Comparison of ENCODE assay signal across 18 cellular contexts in genomic region chr6:1094306-1094705, GRCh38.
A peak's percentile ranks its signal among the peaks of the same experiment; 100 is the strongest.
DNase-seq lines count a peak whose midpoint lies in the region; ATAC-seq and TF ChIP-seq lines count a peak whose summit lies in the region.
"Had no signal": no experiment of that assay in that cellular context is flagged by ENCODE, and none has a peak within 500 bp of the region (broad histone marks: within the 10 kb centered on the region; RNA-seq: fewer than 3 reads in every experiment).

No MANE protein-coding gene starts in this region.

- peaks cover 2% of the 10 kb centered on the region for H3K4me1 Mint-ChIP-seq in Caco-2 (ENCODE audit: low read depth, unreplicated experiment)
- H3K4me1 Mint-ChIP-seq in stimulated activated effector memory CD8-positive, alpha-beta T cell treated with anti-CD3 and anti-CD28 coated beads, Interleukin-12 subunit alpha, Interleukin-12 subunit beta, amount 100 ng/mL, for 72 hours = no peaks in the 10 kb centered on the region
- H3K4me1 Mint-ChIP-seq: naive B cell had no signal

- H3K9ac ChIP-seq in neuronal stem cell (ENCODE audit: low read depth, low read length, poor library complexity) = no peak overlapping the region

- WGBS in neuronal stem cell (ENCODE audit: extremely low coverage in 2 of 2, insufficient read length in 2 of 2, insufficient replicate concordance in 1 of 2), 2 donors = no CpG with 5 or more reads among the region's 1 CpG

- peak overlapping the region; percentile 7 for H3K27ac Mint-ChIP-seq in Caco-2 (ENCODE audit: unreplicated experiment)
- no peak overlapping the region for H3K27ac Mint-ChIP-seq in stimulated activated effector memory CD8-positive, alpha-beta T cell treated with anti-CD3 and anti-CD28 coated beads, Interleukin-12 subunit alpha, Interleukin-12 subunit beta, amount 100 ng/mL, for 72 hours
- H3K27ac Mint-ChIP-seq: activated CD8-positive, alpha-beta T cell treated with anti-CD3 and anti-CD28 coated beads, Interleukin-2, amount 10 ng/mL, durations not matched to agents 7 days and 5 days; naive B cell had no signal

- H3K36me3 ChIP-seq in Caco-2 (ENCODE audit: control insufficient read depth, insufficient read depth, low read length) (no peaks in the 10 kb centered on the region), RWPE2 (ENCODE audit: low read depth) (no peaks in the 10 kb centered on the region), neuronal stem cell (replicated peaks in 1 of 2; ENCODE audit: control insufficient read depth in 2 of 2, insufficient read depth in 2 of 2, low read length in 2 of 2) (no peaks in the 10 kb centered on the region), lower lobe of right lung (no peaks in the 10 kb centered on the region)
- H3K36me3 ChIP-seq: adrenal gland, WERI-Rb-1 had no signal

- H4K91ac ChIP-seq in neuronal stem cell (ENCODE audit: low read depth, low read length, poor library complexity) = no peak overlapping the region

- BruUV-seq in Caco-2 (replicated peaks; lab: Mats Ljungman, UMichigan) = no TSS peak

- H3K4me3 ChIP-seq in Caco-2 (ENCODE audit: low read depth, low read length) = no peak overlapping the region
- no peak overlapping the region for H3K4me3 ChIP-seq in RWPE2 (ENCODE audit: severe bottlenecking)
- H3K4me3 ChIP-seq in fibroblast of villous mesenchyme (ENCODE audit: low read depth, low read length) = no peak overlapping the region
- no peak overlapping the region for H3K4me3 ChIP-seq in skeletal muscle cell (ENCODE audit: low read depth, low read length)
- H3K4me3 ChIP-seq in neuronal stem cell (ENCODE audit: low read length in 2 of 2) = no peak overlapping the region
- no peak overlapping the region for H3K4me3 ChIP-seq in lower lobe of right lung
- H3K4me3 ChIP-seq: adrenal gland had no signal

- H4K8ac ChIP-seq in neuronal stem cell (ENCODE audit: low read depth, low read length) = no peak overlapping the region

- H2BK15ac ChIP-seq in neuronal stem cell (ENCODE audit: low read length) = no peak overlapping the region

- POLR2A ChIA-PET in Caco-2 (lab: Charles Lee) = no interaction called here

- H2AFZ ChIP-seq in neuronal stem cell (ENCODE audit: low read length) = no peak overlapping the region

- DNase-seq in Caco-2 = no peak
- DNase-seq in RWPE2 (ENCODE audit: low spot score) = no peak
- DNase-seq in fibroblast of villous mesenchyme (ENCODE audit: low read depth) = peak; percentile 73
- peak; percentile 14 for DNase-seq in skeletal muscle cell (ENCODE audit: low read depth)
- no peak for DNase-seq in neuronal stem cell (ENCODE audit: low spot score)
- no peak for DNase-seq in stimulated activated effector memory CD8-positive, alpha-beta T cell treated with anti-CD3 and anti-CD28 coated beads, Interleukin-12 subunit alpha, Interleukin-12 subunit beta, amount 100 ng/mL, for 72 hours (ENCODE audit: low spot score in 2 of 2)
- DNase-seq in lower lobe of right lung = no peak
- DNase-seq: activated CD8-positive, alpha-beta T cell treated with anti-CD3 and anti-CD28 coated beads, Interleukin-2, amount 10 ng/mL, durations not matched to agents 7 days and 5 days; adrenal gland; DND-41; naive B cell; NCI-H69; substantia nigra; WERI-Rb-1 had no signal

- no peak overlapping the region for H2BK120ac ChIP-seq in neuronal stem cell (ENCODE audit: low read depth, low read length)

- no peak overlapping the region for H2AK5ac ChIP-seq in neuronal stem cell (ENCODE audit: low read depth, low read length)

- H3K4me2 ChIP-seq in neuronal stem cell (ENCODE audit: insufficient read depth, low read length, poor library complexity, severe bottlenecking) = no peak overlapping the region

- no peaks in the 10 kb centered on the region for H3K36me3 Mint-ChIP-seq in Caco-2 (ENCODE audit: insufficient read depth, unreplicated experiment)
- H3K36me3 Mint-ChIP-seq in stimulated activated effector memory CD8-positive, alpha-beta T cell treated with anti-CD3 and anti-CD28 coated beads, Interleukin-12 subunit alpha, Interleukin-12 subunit beta, amount 100 ng/mL, for 72 hours = no peaks in the 10 kb centered on the region
- H3K36me3 Mint-ChIP-seq: naive B cell had no signal

- no peak overlapping the region for H3K4ac ChIP-seq in neuronal stem cell (ENCODE audit: low read length)

- H3K27ac ChIP-seq in RWPE2 (ENCODE audit: poor library complexity, severe bottlenecking) (no peak overlapping the region), neuronal stem cell (replicated peaks; ENCODE audit: low read length) (no peak overlapping the region), lower lobe of right lung (no peak overlapping the region)
- H3K27ac ChIP-seq: adrenal gland, C4-2B, WERI-Rb-1 had no signal

- CTCF ChIA-PET in Caco-2 (lab: Charles Lee) = no interaction called here

- H3K9me3 Mint-ChIP-seq in Caco-2 (ENCODE audit: unreplicated experiment) = no peaks in the 10 kb centered on the region
- H3K9me3 Mint-ChIP-seq in stimulated activated effector memory CD8-positive, alpha-beta T cell treated with anti-CD3 and anti-CD28 coated beads, Interleukin-12 subunit alpha, Interleukin-12 subunit beta, amount 100 ng/mL, for 72 hours = no peaks in the 10 kb centered on the region

- H3K9me3 ChIP-seq in Caco-2 (no peaks in the 10 kb centered on the region), RWPE2 (ENCODE audit: severe bottlenecking) (no peaks in the 10 kb centered on the region), neuronal stem cell (replicated peaks in 1 of 2; ENCODE audit: control insufficient read depth in 2 of 2, insufficient read depth in 1 of 2, low read depth in 1 of 2, low read length in 2 of 2) (no peaks in the 10 kb centered on the region), lower lobe of right lung (no peaks in the 10 kb centered on the region)
- H3K9me3 ChIP-seq: adrenal gland had no signal

- no peaks in the 10 kb centered on the region for H3K79me1 ChIP-seq in neuronal stem cell (ENCODE audit: low read depth, low read length)

- no peak overlapping the region for H3K14ac ChIP-seq in neuronal stem cell (ENCODE audit: low read length)

- no peak overlapping the region for H3K4me3 Mint-ChIP-seq in Caco-2 (ENCODE audit: unreplicated experiment)
- H3K4me3 Mint-ChIP-seq in stimulated activated effector memory CD8-positive, alpha-beta T cell treated with anti-CD3 and anti-CD28 coated beads, Interleukin-12 subunit alpha, Interleukin-12 subunit beta, amount 100 ng/mL, for 72 hours = no peak overlapping the region
- H3K4me3 Mint-ChIP-seq: activated CD8-positive, alpha-beta T cell treated with anti-CD3 and anti-CD28 coated beads, Interleukin-2, amount 10 ng/mL, durations not matched to agents 7 days and 5 days; naive B cell had no signal

- H3K27me3 ChIP-seq in Caco-2 (replicated peaks; ENCODE audit: control insufficient read depth, insufficient read depth, low read length) (no peaks in the 10 kb centered on the region), RWPE2 (ENCODE audit: insufficient read depth, poor library complexity, severe bottlenecking) (no peaks in the 10 kb centered on the region), neuronal stem cell (ENCODE audit: control insufficient read depth in 3 of 3, insufficient read depth in 3 of 3, low read depth in 1 of 3, low read length in 3 of 3) (no peaks in the 10 kb centered on the region), lower lobe of right lung (ENCODE audit: low read depth) (no peaks in the 10 kb centered on the region)
- H3K27me3 ChIP-seq: adrenal gland had no signal

- no peak overlapping the region for H3K18ac ChIP-seq in neuronal stem cell (ENCODE audit: low read length)

- intact Hi-C loops in Caco-2 (cut with micrococcal nuclease; ENCODE audit: unreplicated experiment) = no loop called here
- intact Hi-C loops in lower lobe of right lung (cut with DNase I) = no loop called here

- no peak overlapping the region for H2BK5ac ChIP-seq in neuronal stem cell (ENCODE audit: low read length)

- no peaks in the 10 kb centered on the region for H3K27me3 Mint-ChIP-seq in Caco-2 (ENCODE audit: insufficient read depth, unreplicated experiment)

- H3K4me1 ChIP-seq in Caco-2 = no peaks in the 10 kb centered on the region
- peaks cover 2% of the 10 kb centered on the region for H3K4me1 ChIP-seq in RWPE2 (ENCODE audit: insufficient read depth, poor library complexity, severe bottlenecking)
- H3K4me1 ChIP-seq in neuronal stem cell (ENCODE audit: control insufficient read depth in 2 of 2, insufficient read depth in 1 of 2, low read depth in 1 of 2, low read length in 2 of 2) = no peaks in the 10 kb centered on the region
- no peaks in the 10 kb centered on the region for H3K4me1 ChIP-seq in lower lobe of right lung
- H3K4me1 ChIP-seq: adrenal gland had no signal

- H2BK12ac ChIP-seq in neuronal stem cell (ENCODE audit: low read length) = no peak overlapping the region

- no peak overlapping the region for H3K23ac ChIP-seq in neuronal stem cell (ENCODE audit: low read depth, low read length, poor library complexity)

- ATAC-seq in RWPE2 (ENCODE audit: low read depth) (peak; percentile 46; the same call in 1 of the 3 replicates), lower lobe of right lung (no peak), GM18519 (IDR thresholded peaks at IDR 0.05; ENCODE audit: low FRiP score, unreplicated experiment) (no peak)
- ATAC-seq in stimulated activated effector memory CD8-positive, alpha-beta T cell treated with anti-CD3 and anti-CD28 coated beads, Interleukin-12 subunit alpha, Interleukin-12 subunit beta, amount 100 ng/mL, for 72 hours = no peak
- ATAC-seq: activated CD8-positive, alpha-beta T cell treated with anti-CD3 and anti-CD28 coated beads, Interleukin-2, amount 10 ng/mL, durations not matched to agents 7 days and 5 days; HCT116; Panc1 had no signal

- TF ChIP-seq CTCF in Caco-2 (IDR thresholded peaks at IDR 0.05; ENCODE audit: insufficient read depth in 1 of 2, low read depth in 1 of 2, low read length in 1 of 2, severe bottlenecking in 1 of 2, unreplicated experiment in 1 of 2) = no peak
- TF ChIP-seq CTCF in RWPE2 (IDR thresholded peaks at IDR 0.05; ENCODE audit: poor library complexity, severe bottlenecking) = no peak
- no peak for TF ChIP-seq CTCF in fibroblast of villous mesenchyme (IDR thresholded peaks at IDR 0.05; ENCODE audit: insufficient read depth, low read depth, low read length)
- TF ChIP-seq CTCF in lower lobe of right lung (IDR thresholded peaks at IDR 0.05) = no peak

Comparison
In these comparisons a context has a peak if more than half of its experiments do, and no peak if none do; other contexts are left out.
1. DNase-seq: peak in fibroblast of villous mesenchyme (single experiment) and skeletal muscle cell (single experiment); none in Caco-2 (0 of 2), RWPE2 (single experiment), neuronal stem cell (single experiment), stimulated activated effector memory CD8-positive, alpha-beta T cell treated with anti-CD3 and anti-CD28 coated beads, Interleukin-12 subunit alpha, Interleukin-12 subunit beta, amount 100 ng/mL, for 72 hours (0 of 2) and lower lobe of right lung (single experiment).